ENCODE assay signal across 16 cellular contexts in genomic region chr4:42789168-42789567, GRCh38.
DNase-seq lines count a peak whose midpoint lies in the region; ATAC-seq lines count a peak whose summit lies in the region.
"Had no signal": no experiment of that assay in that cellular context is flagged by ENCODE, and none has a peak within 500 bp of the region (broad histone marks: within the 10 kb centered on the region; RNA-seq: fewer than 3 reads in every experiment).

No MANE protein-coding gene starts in this region.

- no peak for DNase-seq in activated naive CD4-positive, alpha-beta T cell treated with anti-CD3 and anti-CD28 coated beads for 36 hours
- no peak for DNase-seq in activated naive CD4-positive, alpha-beta T cell treated with anti-CD3 and anti-CD28 coated beads, Interleukin-2, amount 50 U/mL, for 16 hours
- DNase-seq in stimulated activated naive CD8-positive, alpha-beta T cell treated with anti-CD3 and anti-CD28 coated beads, Interleukin-15, Interleukin-2, amounts not matched to agents 100 U/mL and 50 U/mL, for 24 hours: no peak
- DNase-seq in DMS 273 treated with DMSO at 0.1 percent for 48 hours (lab: John Stamatoyannopoulos, UW) (no peak), NCI-H128 (lab: John Stamatoyannopoulos, UW; ENCODE audit: unreplicated experiment) (no peak)
- DNase-seq: Caco-2, GOT3, KG1, NCI-H1092, NCI-H187, NCI-H446 treated with DMSO at 0.1 percent for 48 hours, NCI-H774, T-cell had no signal

- CTCF ChIA-PET in activated naive CD4-positive, alpha-beta T cell treated with anti-CD3 and anti-CD28 coated beads for 36 hours (lab: Charles Lee): interaction anchor here (0.7 kb wide), 1 partner anchor 97 kb away, joined by 4 read pairs; no protein-coding TSS in a partner anchor

- peak; percentile 63 for ATAC-seq in GM18907 (IDR thresholded peaks at IDR 0.05; ENCODE audit: unreplicated experiment)
- ATAC-seq in HG03039 (IDR thresholded peaks at IDR 0.05; ENCODE audit: unreplicated experiment): peak; percentile 59
- peak; percentile 46 for ATAC-seq in stimulated activated naive CD8-positive, alpha-beta T cell treated with anti-CD3 and anti-CD28 coated beads, Interleukin-15, Interleukin-2, amounts not matched to agents 100 U/mL and 50 U/mL, for 24 hours
- ATAC-seq in HG02763 (IDR thresholded peaks at IDR 0.05; ENCODE audit: unreplicated experiment): no peak
- ATAC-seq: T-cell had no signal

- no peaks in the 10 kb centered on the region for H3K27me3 Mint-ChIP-seq in activated naive CD4-positive, alpha-beta T cell treated with anti-CD3 and anti-CD28 coated beads for 36 hours (ENCODE audit: low read depth)

- H3K4me3 Mint-ChIP-seq in activated naive CD4-positive, alpha-beta T cell treated with anti-CD3 and anti-CD28 coated beads for 36 hours: no peak overlapping the region
- H3K4me3 Mint-ChIP-seq: T-cell had no signal

- H3K27ac Mint-ChIP-seq in activated naive CD4-positive, alpha-beta T cell treated with anti-CD3 and anti-CD28 coated beads for 36 hours: peak overlapping the region; percentile 13
- H3K27ac Mint-ChIP-seq: T-cell had no signal

- intact Hi-C loops in activated naive CD4-positive, alpha-beta T cell treated with anti-CD3 and anti-CD28 coated beads for 36 hours (cut with micrococcal nuclease): no loop called here

- H3K36me3 Mint-ChIP-seq in activated naive CD4-positive, alpha-beta T cell treated with anti-CD3 and anti-CD28 coated beads for 36 hours (ENCODE audit: low read depth): no peaks in the 10 kb centered on the region
- H3K36me3 Mint-ChIP-seq: T-cell had no signal

- H3K4me1 Mint-ChIP-seq in activated naive CD4-positive, alpha-beta T cell treated with anti-CD3 and anti-CD28 coated beads for 36 hours (ENCODE audit: low read depth): peaks cover 11% of the 10 kb centered on the region
- H3K4me1 Mint-ChIP-seq: T-cell had no signal

- peaks cover 7% of the 10 kb centered on the region for H3K9me3 Mint-ChIP-seq in activated naive CD4-positive, alpha-beta T cell treated with anti-CD3 and anti-CD28 coated beads for 36 hours
